Comparison of ENCODE assay signal across 9 cellular contexts in the genomic region with DNA sequence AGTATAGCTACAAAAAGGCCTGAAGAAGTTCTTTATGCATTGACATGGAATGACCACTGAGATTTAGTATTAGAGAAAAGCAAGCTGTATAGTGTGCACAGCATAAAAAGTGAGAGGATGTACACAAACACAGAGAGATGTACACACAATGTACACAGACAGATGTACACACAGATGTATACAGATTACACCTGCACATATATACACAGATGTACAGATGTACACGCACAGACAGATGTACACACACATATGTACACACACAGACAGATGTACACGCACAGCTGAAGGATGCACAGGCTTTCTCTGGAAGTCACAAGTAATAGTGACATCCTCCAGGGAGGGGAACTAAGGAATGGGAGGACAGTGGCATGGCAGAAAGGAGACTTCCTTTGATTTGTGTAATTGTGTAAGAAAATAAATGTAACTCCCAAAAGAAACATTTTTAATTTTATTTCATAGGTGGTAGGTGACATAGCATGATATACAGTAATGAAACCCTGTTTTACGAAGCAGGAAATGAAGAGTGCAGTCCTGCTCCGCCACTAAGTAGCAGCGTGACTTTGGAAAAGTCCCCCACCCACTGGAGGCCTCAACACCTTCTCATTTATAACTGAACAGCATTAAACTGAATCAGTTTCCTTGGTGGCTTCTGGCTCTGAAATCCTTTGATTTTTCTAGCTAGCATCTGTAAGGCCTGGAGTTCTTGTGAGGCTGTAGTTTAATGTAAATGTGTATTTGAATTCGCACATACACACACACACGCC. TPM values are rescaled to one million over a fixed set of nuclear protein-coding genes. Genes with fewer than 3 reads are reported as not detected.
DNase-seq lines count a peak whose midpoint lies in the region; ATAC-seq and TF ChIP-seq lines count a peak whose summit lies in the region.
"Had no signal": no experiment of that assay in that cellular context is flagged by ENCODE, and none has a peak within 500 bp of the region (broad histone marks: within the 10 kb centered on the region; RNA-seq: fewer than 3 reads in every experiment).

No MANE protein-coding gene starts in this region.

- H3K4me1 ChIP-seq in esophagus muscularis mucosa = peaks cover 15 to 53% (median 43%) of the 10 kb centered on the region in 4 donors

- ATAC-seq in GM21367 (IDR thresholded peaks at IDR 0.05; ENCODE audit: unreplicated experiment) (peak; percentile 34), HG02610 (IDR thresholded peaks at IDR 0.05; ENCODE audit: unreplicated experiment) (no peak), HG02623 (IDR thresholded peaks at IDR 0.05; ENCODE audit: unreplicated experiment) (no peak), GM19455 (IDR thresholded peaks at IDR 0.05; ENCODE audit: unreplicated experiment) (no peak)

- CTCF ChIA-PET in activated CD4-positive, alpha-beta T cell treated with anti-CD3 and anti-CD28 coated beads, Interleukin-2, amount 10 ng/mL, durations not matched to agents 7 days and 5 days (lab: Charles Lee) = interaction anchor here (0.6 to 1.2 kb wide), 5 partner anchors 13 to 124 kb away, joined by 3 read pairs; no protein-coding TSS in a partner anchor

- no peaks in the 10 kb centered on the region for H3K27me3 ChIP-seq in esophagus muscularis mucosa
- H3K27me3 ChIP-seq: ascending aorta had no signal

- peak overlapping the region; percentile 80 for H3K27ac Mint-ChIP-seq in activated CD4-positive, alpha-beta T cell treated with anti-CD3 and anti-CD28 coated beads, Interleukin-2, amount 10 ng/mL, durations not matched to agents 7 days and 5 days

- H3K9me3 ChIP-seq in esophagus muscularis mucosa = no peaks in the 10 kb centered on the region
- H3K9me3 ChIP-seq: ascending aorta had no signal

- peak; percentile 34 for DNase-seq in activated CD4-positive, alpha-beta T cell treated with anti-CD3 and anti-CD28 coated beads, Interleukin-2, amount 10 ng/mL, durations not matched to agents 7 days and 5 days
- DNase-seq in esophagus muscularis mucosa (ENCODE audit: extremely low spot score) (no peak), HPDE6-E6E7 (ENCODE audit: extremely low spot score) (no peak)
- peak; percentile 52 to 54 for DNase-seq in stimulated activated CD8-positive, alpha-beta memory T cell treated with anti-CD3 and anti-CD28 coated beads, Interleukin-7, amount 100 ng/mL, for 4 hours (ENCODE audit: low read depth in 2 of 2)

- peak overlapping the region; percentile 7 to 44 (median 18) for H3K27ac ChIP-seq in esophagus muscularis mucosa (replicated peaks in 1 of 4)
- H3K27ac ChIP-seq: ascending aorta had no signal

- no peaks in the 10 kb centered on the region for H3K9me3 Mint-ChIP-seq in activated CD4-positive, alpha-beta T cell treated with anti-CD3 and anti-CD28 coated beads, Interleukin-2, amount 10 ng/mL, durations not matched to agents 7 days and 5 days

- H3K36me3 Mint-ChIP-seq in activated CD4-positive, alpha-beta T cell treated with anti-CD3 and anti-CD28 coated beads, Interleukin-2, amount 10 ng/mL, durations not matched to agents 7 days and 5 days (ENCODE audit: low read depth) = peaks cover 48% of the 10 kb centered on the region

- no peak for TF ChIP-seq POLR2A in esophagus muscularis mucosa (IDR thresholded peaks at IDR 0.05; ENCODE audit: low read depth)

- no peak for TF ChIP-seq CTCF in esophagus muscularis mucosa (IDR thresholded peaks at IDR 0.05)

- peaks cover 0 to 5% (median 2%) of the 10 kb centered on the region in 4 donors for H3K36me3 ChIP-seq in esophagus muscularis mucosa
- H3K36me3 ChIP-seq: ascending aorta had no signal

- WGBS in esophagus muscularis mucosa = 75% methylated on average over 7 of the region's 7 CpGs

- peak overlapping the region; percentile 49 for H3K4me3 Mint-ChIP-seq in activated CD4-positive, alpha-beta T cell treated with anti-CD3 and anti-CD28 coated beads, Interleukin-2, amount 10 ng/mL, durations not matched to agents 7 days and 5 days

- intact Hi-C loops in esophagus muscularis mucosa (cut with DNase I) = no loop called here

- POLR2A ChIA-PET in activated CD4-positive, alpha-beta T cell treated with anti-CD3 and anti-CD28 coated beads, Interleukin-2, amount 10 ng/mL, durations not matched to agents 7 days and 5 days (lab: Charles Lee) = no interaction called here

- H3K4me3 ChIP-seq in esophagus muscularis mucosa = peak overlapping the region in 2 of 4 donors; percentile 17 to 34

- H3K4me1 Mint-ChIP-seq in activated CD4-positive, alpha-beta T cell treated with anti-CD3 and anti-CD28 coated beads, Interleukin-2, amount 10 ng/mL, durations not matched to agents 7 days and 5 days = peaks cover 92% of the 10 kb centered on the region

- TF ChIP-seq EP300 in esophagus muscularis mucosa (IDR thresholded peaks at IDR 0.05) = no peak

- H3K27me3 Mint-ChIP-seq in activated CD4-positive, alpha-beta T cell treated with anti-CD3 and anti-CD28 coated beads, Interleukin-2, amount 10 ng/mL, durations not matched to agents 7 days and 5 days = no peaks in the 10 kb centered on the region

RNA-seq across cellular contexts. Expression of a gene that starts 14.1 kb away (rescaled TPM):
- 10 to 100 TPM; 62.0 to 68.8 TPM for total RNA-seq in activated CD4-positive, alpha-beta T cell treated with anti-CD3 and anti-CD28 coated beads, Interleukin-2, amount 10 ng/mL, durations not matched to agents 7 days and 5 days
- 10 to 100 TPM in 3 of 4 donors, 1 to 10 TPM in 1; 8.8 to 15.6 (median 13.0) TPM for total RNA-seq in esophagus muscularis mucosa

Comparison
In these comparisons a context has a peak if more than half of its experiments do, and no peak if none do; other contexts are left out.
1. DNase-seq: peak in activated CD4-positive, alpha-beta T cell treated with anti-CD3 and anti-CD28 coated beads, Interleukin-2, amount 10 ng/mL, durations not matched to agents 7 days and 5 days (single experiment) and stimulated activated CD8-positive, alpha-beta memory T cell treated with anti-CD3 and anti-CD28 coated beads, Interleukin-7, amount 100 ng/mL, for 4 hours (2 of 2); none in esophagus muscularis mucosa (single experiment) and HPDE6-E6E7 (single experiment).